Comparison of ENCODE assay signal across 17 cellular contexts in the genomic region with DNA sequence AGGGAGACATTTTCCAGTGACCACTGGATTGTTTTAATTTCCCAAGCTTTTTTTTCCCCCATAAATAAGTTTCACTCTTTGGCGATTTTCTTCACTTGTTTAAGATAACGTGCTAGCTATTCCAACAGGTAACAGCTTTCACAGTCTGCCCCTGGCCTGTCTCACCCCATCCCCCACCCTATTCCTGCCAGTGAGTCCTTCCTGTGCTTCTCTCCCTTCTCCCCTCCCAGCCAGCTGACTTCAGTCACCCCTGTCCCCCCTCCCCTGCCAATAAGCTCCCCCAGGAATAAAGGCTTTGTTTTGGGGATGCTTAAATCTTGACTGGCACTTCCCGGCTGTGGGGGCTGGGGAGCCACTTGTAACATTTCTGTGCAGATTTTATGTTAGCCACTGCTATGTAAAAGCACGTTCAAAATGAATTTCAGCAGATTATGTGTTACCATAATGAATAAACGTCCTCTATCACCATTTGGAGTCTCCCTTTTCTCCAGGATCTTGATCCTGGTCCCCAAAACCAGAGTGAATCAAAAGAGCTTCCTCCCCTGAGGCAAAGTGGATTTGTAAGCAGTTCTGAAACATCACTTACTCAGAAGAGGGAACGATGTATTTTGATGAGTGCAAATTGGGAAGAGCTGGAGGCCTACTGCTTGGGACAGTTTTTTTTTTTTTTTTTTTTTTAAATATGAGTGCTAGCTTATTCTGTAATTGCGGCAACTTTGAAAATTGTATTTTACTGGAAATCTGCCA. TPM values are rescaled to one million over a fixed set of nuclear protein-coding genes. Genes with fewer than 3 reads are reported as not detected.
"Had no signal": no experiment of that assay in that cellular context is flagged by ENCODE, and none has a peak within 500 bp of the region (broad histone marks: within the 10 kb centered on the region; RNA-seq: fewer than 3 reads in every experiment).

No MANE protein-coding gene starts in this region.

- H3K36me3 Mint-ChIP-seq: activated naive CD4-positive, alpha-beta T cell treated with anti-CD3 and anti-CD28 coated beads, Interleukin-2, amount 50 U/mL, for 72 hours had no signal

- H3K27me3 Mint-ChIP-seq: brain had no signal

- H3K9me3 ChIP-seq: uterus had no signal

- H3K36me3 ChIP-seq: uterus had no signal

- H3K9me3 Mint-ChIP-seq: activated naive CD4-positive, alpha-beta T cell treated with anti-CD3 and anti-CD28 coated beads, Interleukin-2, amount 50 U/mL, for 72 hours; brain; neural crest cell had no signal

- FAIRE-seq: kidney, TTC549 had no signal

- H3K9ac ChIP-seq: parathyroid adenoma had no signal

- H3K4me1 ChIP-seq: parathyroid adenoma, uterus had no signal

- DNase-seq: activated CD4-positive, alpha-beta T cell treated with anti-CD3 and anti-CD28 coated beads, Interleukin-2, amount 50 U/mL, for 4 hours; activated effector memory CD4-positive, alpha-beta T cell treated with Interleukin-2 at 50 U/mL for 16 hours; activated T-cell treated with anti-CD3 and anti-CD28 coated beads, Interleukin-2, amount 50 U/mL, for 1 hour; amniotic stem cell; cerebellar nuclear complex; kidney; left ventricle myocardium superior; retina; T-helper 2 cell; uterus had no signal

- H3K4me3 ChIP-seq: uterus had no signal

- ATAC-seq: activated CD4-positive, CD25-positive, alpha-beta regulatory T cell treated with anti-CD3 and anti-CD28 coated beads, Interleukin-2, amount 50 U/mL, for 24 hours; left ventricle myocardium superior had no signal

- H3K27ac ChIP-seq: parathyroid adenoma, uterus had no signal

- H3K27me3 ChIP-seq: uterus had no signal

- H3K4me3 Mint-ChIP-seq: brain had no signal

RNA-seq across cellular contexts. Expression of gene IGF2BP1, which starts 58.2 kb away (rescaled TPM):
- total RNA-seq: left ventricle myocardium superior, mesenteric fat pad had no signal
